ENCODE assay signal across 17 cellular contexts in the genomic region with DNA sequence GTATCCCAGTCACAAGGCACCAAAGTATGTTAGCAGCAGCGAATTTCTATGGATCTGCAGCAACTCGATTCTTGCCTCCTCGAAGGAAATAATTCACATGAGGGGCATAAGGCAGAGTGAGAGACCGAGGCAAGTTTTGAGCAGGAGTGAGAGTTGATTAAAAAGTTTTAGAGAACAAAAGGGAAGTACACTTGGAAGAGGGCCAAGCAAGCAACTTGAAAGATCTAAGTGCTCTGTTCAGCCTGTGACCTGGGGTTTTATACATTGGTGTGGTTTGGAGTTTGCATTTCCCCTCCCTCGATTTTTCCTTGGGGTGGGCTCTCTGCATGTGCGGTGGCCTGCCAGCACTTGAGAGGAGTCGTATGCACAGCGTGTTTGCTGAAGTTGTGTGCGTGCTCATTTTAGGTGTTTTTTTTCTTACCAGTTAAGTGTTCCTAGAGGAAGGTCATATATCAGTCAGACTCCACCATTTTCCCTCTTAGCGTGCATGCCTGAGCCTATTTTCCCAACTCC.
DNase-seq lines count a peak whose midpoint lies in the region; ATAC-seq, FAIRE-seq and TF ChIP-seq lines count a peak whose summit lies in the region.
"Had no signal": no experiment of that assay in that cellular context is flagged by ENCODE, and none has a peak within 500 bp of the region (broad histone marks: within the 10 kb centered on the region; RNA-seq: fewer than 3 reads in every experiment).

No MANE protein-coding gene starts in this region.

- ATAC-seq in HG02571 (IDR thresholded peaks at IDR 0.05; ENCODE audit: unreplicated experiment) = peak; percentile 9
- ATAC-seq in HG03378 (IDR thresholded peaks at IDR 0.05; ENCODE audit: unreplicated experiment) = no peak

- FAIRE-seq in small intestine (lab: Jason Lieb, UNC) = no peak
- FAIRE-seq: A204.1 had no signal

- H3K4me1 ChIP-seq in small intestine (ENCODE audit: control insufficient read depth in 2 of 2, insufficient read depth in 1 of 2, low read depth in 1 of 2, low read length in 1 of 2) = no peaks in the 10 kb centered on the region
- H3K4me1 ChIP-seq: adrenal gland, HAP-1, SJCRH30 had no signal

- H3K27me3 ChIP-seq in small intestine (ENCODE audit: control insufficient read depth in 2 of 2, insufficient read depth in 2 of 2, low read length in 2 of 2) = no peaks in the 10 kb centered on the region
- H3K27me3 ChIP-seq: SJCRH30 had no signal

- H3K9me3 Mint-ChIP-seq in mesothelial cell of epicardium = peaks cover 12% of the 10 kb centered on the region

- H3K27ac Mint-ChIP-seq in mesothelial cell of epicardium = peak overlapping the region; percentile 92
- H3K27ac Mint-ChIP-seq: CD4-positive, CD25-positive, alpha-beta regulatory T cell had no signal

- H3K4me1 Mint-ChIP-seq in mesothelial cell of epicardium = peaks cover 29% of the 10 kb centered on the region
- H3K4me1 Mint-ChIP-seq: CD4-positive, CD25-positive, alpha-beta regulatory T cell had no signal

- H3K27me3 Mint-ChIP-seq in mesothelial cell of epicardium (ENCODE audit: low read depth) = no peaks in the 10 kb centered on the region
- H3K27me3 Mint-ChIP-seq: CD4-positive, CD25-positive, alpha-beta regulatory T cell had no signal

- 48 to 66% (median 61%) methylated on average over 10 of the region's 10 CpGs for WGBS in small intestine, 3 donors

- no peak overlapping the region for H3K27ac ChIP-seq in small intestine (ENCODE audit: low read depth in 1 of 2, low read length in 1 of 2)
- H3K27ac ChIP-seq: adrenal gland, SJCRH30 had no signal

- no peak for TF ChIP-seq CTCF in mesothelial cell of epicardium (IDR thresholded peaks at IDR 0.05; ENCODE audit: unreplicated experiment)

- H3K4me3 Mint-ChIP-seq in mesothelial cell of epicardium = peak overlapping the region; percentile 44
- H3K4me3 Mint-ChIP-seq: CD4-positive, CD25-positive, alpha-beta regulatory T cell had no signal

- H3K9me3 ChIP-seq in small intestine (ENCODE audit: control insufficient read depth, low read depth) = no peaks in the 10 kb centered on the region
- H3K9me3 ChIP-seq: adrenal gland, HAP-1, SJCRH30 had no signal

- H3K36me3 ChIP-seq in small intestine (ENCODE audit: control insufficient read depth in 2 of 2, insufficient read depth in 2 of 2, low read length in 2 of 2) = no peaks in the 10 kb centered on the region
- H3K36me3 ChIP-seq: adrenal gland, HAP-1, SJCRH30 had no signal

- peak; percentile 1 for DNase-seq in NCI-H1105 treated with DMSO at 0.1 percent for 48 hours (lab: John Stamatoyannopoulos, UW)
- no peak for DNase-seq in NCI-H1105 (lab: John Stamatoyannopoulos, UW)
- DNase-seq in KG1 (lab: John Stamatoyannopoulos, UW) = peak; percentile 7
- DNase-seq in mesothelial cell of epicardium (ENCODE audit: low spot score in 2 of 2, unreplicated experiment in 2 of 2) = no peak
- no peak for DNase-seq in NCI-H2029 (lab: John Stamatoyannopoulos, UW)
- DNase-seq in small intestine = no peak
- DNase-seq: activated CD4-positive, alpha-beta T cell treated with anti-CD3 and anti-CD28 coated beads, Interleukin-2, amount 50 U/mL, for 48 hours; adrenal gland; CD4-positive, CD25-positive, alpha-beta regulatory T cell; central memory CD4-positive, alpha-beta T cell; substantia nigra; T1000 had no signal

- no peak overlapping the region for H3K4me3 ChIP-seq in small intestine (ENCODE audit: low read depth in 1 of 2, low read length in 2 of 2)
- H3K4me3 ChIP-seq: adrenal gland, HAP-1, SJCRH30 had no signal

- H3K36me3 Mint-ChIP-seq in mesothelial cell of epicardium = peaks cover 4% of the 10 kb centered on the region
- H3K36me3 Mint-ChIP-seq: CD4-positive, CD25-positive, alpha-beta regulatory T cell had no signal

Comparison
In these comparisons a context has a peak if more than half of its experiments do, and no peak if none do; other contexts are left out.
1. DNase-seq: peak in NCI-H1105 treated with DMSO at 0.1 percent for 48 hours (single experiment) and KG1 (single experiment); none in NCI-H1105 (single experiment), mesothelial cell of epicardium (0 of 2), NCI-H2029 (single experiment) and small intestine (single experiment).